3 cellular contexts compared by ENCODE assay signal in genomic region chr5:86137297-86137696, GRCh38.
A peak's percentile ranks its signal among the peaks of the same experiment; 100 is the strongest.
TF ChIP-seq lines count a peak whose summit lies in the region.

No MANE protein-coding gene starts in this region.

TF ChIP-seq in A549, 52 proteins besides CTCF, POLR2A, EP300 and RAD21:
- peak; percentile 76 for TF ChIP-seq MAFK (IDR thresholded peaks at IDR 0.05; ENCODE audit: partially characterized antibody)
- TF ChIP-seq NFE2L2 (conservative IDR thresholded peaks at IDR 0.05; ENCODE audit: low read length) = peak; percentile 51
- no peak for TF ChIP-seq MYC (IDR thresholded peaks at IDR 0.05; ENCODE audit: borderline replicate concordance, low read length)

TF ChIP-seq in HCT116, 20 proteins besides CTCF, POLR2A, EP300 and RAD21:
- no peak for TF ChIP-seq ZFX (IDR thresholded peaks at IDR 0.05)
- no peak for TF ChIP-seq YY1 (IDR thresholded peaks at IDR 0.05; ENCODE audit: extremely low read depth, insufficient replicate concordance, low read depth, low read length)

TF ChIP-seq in H1, 55 proteins besides CTCF, POLR2A, EP300 and RAD21:
- TF ChIP-seq BRCA1 (IDR thresholded peaks at IDR 0.05; ENCODE audit: low read depth, low read length) (no peak), BACH1 (IDR thresholded peaks at IDR 0.05; ENCODE audit: low read length) (peak; percentile 61; the same call in 1 of the 2 replicates), MAFK (IDR thresholded peaks at IDR 0.05; ENCODE audit: low read depth, low read length) (peak; percentile 48; the same call in 1 of the 2 replicates)
